ENCODE assay signal across 22 cellular contexts in the genomic region with DNA sequence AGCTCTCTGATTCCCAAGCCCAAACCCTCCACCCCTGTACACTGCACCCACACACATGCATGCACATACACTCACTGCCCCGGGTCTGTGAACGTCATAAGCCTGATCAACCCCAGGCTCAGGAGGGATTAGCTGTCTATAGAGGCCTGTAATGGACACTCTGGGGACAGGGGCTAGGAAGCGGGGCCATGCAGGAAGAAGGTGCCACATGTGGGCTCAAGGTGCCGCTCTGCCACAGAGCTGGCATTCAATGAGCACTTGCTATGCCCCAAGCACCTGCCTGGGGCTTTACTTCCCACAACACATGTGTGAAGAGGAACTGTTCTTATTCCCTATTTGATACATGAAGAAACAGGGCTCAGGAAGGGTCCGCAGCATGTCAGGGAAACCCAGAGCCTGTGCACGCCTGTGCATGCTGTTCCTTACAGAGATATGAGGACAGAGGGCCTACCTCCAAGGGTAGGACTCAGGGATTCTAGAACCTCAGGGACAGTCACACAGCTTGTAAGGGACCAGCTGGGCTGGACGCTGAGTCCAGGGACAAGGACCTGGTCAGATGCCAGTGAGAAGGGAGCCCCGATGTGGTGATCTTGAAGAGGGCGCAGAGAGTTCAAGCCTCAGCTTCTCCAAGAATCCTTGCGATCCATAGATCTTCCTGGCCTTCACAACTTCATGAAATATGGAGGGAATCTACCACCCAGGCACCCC. TPM values are rescaled to one million over a fixed set of nuclear protein-coding genes. Genes with fewer than 3 reads are reported as not detected.
DNase-seq lines count a peak whose midpoint lies in the region; ATAC-seq and TF ChIP-seq lines count a peak whose summit lies in the region.
"Had no signal": no experiment of that assay in that cellular context is flagged by ENCODE, and none has a peak within 500 bp of the region (broad histone marks: within the 10 kb centered on the region; RNA-seq: fewer than 3 reads in every experiment).

No MANE protein-coding gene starts in this region.

- H3K9me2 ChIP-seq in PC-9 (ENCODE audit: insufficient read depth): no peaks in the 10 kb centered on the region

- BruUV-seq in PC-9 (replicated peaks; lab: Mats Ljungman, UMichigan): no TSS peak

- H3K9ac ChIP-seq in BLaER1: peak overlapping the region; percentile 57; the same call in 1 of the 2 replicates

- H3K36me3 ChIP-seq in BLaER1 (peaks cover 34% of the 10 kb centered on the region), PC-9 (ENCODE audit: low read depth) (no peaks in the 10 kb centered on the region), sigmoid colon (no peaks in the 10 kb centered on the region), MG63 (no peaks in the 10 kb centered on the region)
- H3K36me3 ChIP-seq: ascending aorta, pancreas had no signal

- no peak overlapping the region for H3K4me3 ChIP-seq in BLaER1
- no peak overlapping the region for H3K4me3 ChIP-seq in PC-9
- H3K4me3 ChIP-seq in sigmoid colon: no peak overlapping the region
- no peak overlapping the region for H3K4me3 ChIP-seq in MG63
- H3K4me3 ChIP-seq: ascending aorta, pancreas had no signal

- H3K27ac ChIP-seq in BLaER1 (peak overlapping the region; percentile 63), PC-9 (peak overlapping the region; percentile 65; the same call in 1 of the 2 replicates), layer of hippocampus (ENCODE audit: low read depth, low read length) (peak overlapping the region; percentile 6), sigmoid colon (no peak overlapping the region)
- H3K27ac ChIP-seq: ascending aorta, foreskin keratinocyte had no signal

- peaks cover 89% of the 10 kb centered on the region for H3K4me1 ChIP-seq in BLaER1
- H3K4me1 ChIP-seq in PC-9 (replicated peaks; ENCODE audit: insufficient read depth): peaks cover 59% of the 10 kb centered on the region
- H3K4me1 ChIP-seq in sigmoid colon: peaks cover 0 to 50% (median 37%) of the 10 kb centered on the region in 4 donors

- H3K79me2 ChIP-seq in PC-9 (ENCODE audit: low read depth): peaks cover 94% of the 10 kb centered on the region

- DNase-seq in PC-9 (no peak), sigmoid colon (peak; percentile 38), MG63 (no peak), DMS79 treated with DMSO at 0.1 percent for 48 hours (lab: John Stamatoyannopoulos, UW) (no peak), RPMI8226 (no peak), Right ventricle myocardium inferior (ENCODE audit: missing footprints) (no peak)
- DNase-seq: activated CD4-positive, alpha-beta T cell treated with anti-CD3 and anti-CD28 coated beads, Interleukin-2, amount 50 U/mL, for 4 hours; activated naive CD4-positive, alpha-beta T cell; CD4-positive, alpha-beta memory T cell; cerebellar nuclear complex; DMS79; erythroblast; foreskin keratinocyte; hippocampal formation; NCI-H2171 treated with DMSO at 0.1 percent for 48 hours; NCI-H526 treated with DMSO at 0.1 percent for 48 hours; small intestine; stimulated activated CD4-positive, alpha-beta T cell treated with anti-CD3 and anti-CD28 coated beads, Interleukin-4, amount 100 ng/mL, for 24 hours had no signal

- H3K27me3 ChIP-seq in BLaER1: no peaks in the 10 kb centered on the region
- no peaks in the 10 kb centered on the region for H3K27me3 ChIP-seq in PC-9 (ENCODE audit: insufficient read depth, low read depth)
- no peaks in the 10 kb centered on the region for H3K27me3 ChIP-seq in layer of hippocampus (ENCODE audit: control insufficient read depth, insufficient read depth, low read length)
- H3K27me3 ChIP-seq in sigmoid colon: no peaks in the 10 kb centered on the region
- H3K27me3 ChIP-seq in MG63: no peaks in the 10 kb centered on the region
- H3K27me3 ChIP-seq: ascending aorta, foreskin keratinocyte, pancreas had no signal

- no peak for TF ChIP-seq POLR2A in sigmoid colon (IDR thresholded peaks at IDR 0.05)

- H3K4me2 ChIP-seq in BLaER1 (peak overlapping the region; percentile 100), PC-9 (peak overlapping the region; percentile 69)

- intact Hi-C loops in PC-9 (cut with micrococcal nuclease; ENCODE audit: unreplicated experiment) (no loop called here), sigmoid colon (cut with DNase I) (no loop called here), Right ventricle myocardium inferior (cut with DNase I) (loop anchor here (10.0 kb wide), 1 partner anchor 193 kb away; a partner anchor contains a TSS)

- TF ChIP-seq CTCF in PC-9 (conservative IDR thresholded peaks at IDR 0.05): no peak
- no peak for TF ChIP-seq CTCF in sigmoid colon (IDR thresholded peaks at IDR 0.05)

- no peak for ATAC-seq in Right ventricle myocardium inferior
- ATAC-seq: foreskin keratinocyte, pancreas had no signal

- TF ChIP-seq EP300 in sigmoid colon (IDR thresholded peaks at IDR 0.05): no peak

- WGBS in sigmoid colon, 2 donors: 85 to 91% methylated on average over 10 of the region's 10 CpGs

- H2AFZ ChIP-seq in PC-9: no peak overlapping the region

- peaks cover 85% of the 10 kb centered on the region for H4K20me1 ChIP-seq in BLaER1
- H4K20me1 ChIP-seq in PC-9 (ENCODE audit: insufficient read depth): 0 out of 2 replicates have a peak, but pooled peaks cover 6% of the 10 kb centered on the region

- CTCF ChIA-PET in PC-9 (lab: Charles Lee): no interaction called here

- POLR2A ChIA-PET in PC-9 (lab: Charles Lee; ENCODE audit: unreplicated experiment): no interaction called here

- peaks cover 22% of the 10 kb centered on the region for H3F3A ChIP-seq in PC-9 (ENCODE audit: insufficient read depth, low read depth)

- H3K9me3 ChIP-seq in BLaER1: no peaks in the 10 kb centered on the region
- H3K9me3 ChIP-seq in PC-9 (ENCODE audit: insufficient read depth, low read depth): no peaks in the 10 kb centered on the region
- no peaks in the 10 kb centered on the region for H3K9me3 ChIP-seq in sigmoid colon
- no peaks in the 10 kb centered on the region for H3K9me3 ChIP-seq in MG63
- H3K9me3 ChIP-seq: ascending aorta, pancreas had no signal

RNA-seq across cellular contexts. Expression of a gene that starts 5.0 kb away (rescaled TPM):
- total RNA-seq in PC-9 (2021) (87.5 and 95.6 TPM in 2 replicates), sigmoid colon (10 to 100 TPM; 36.1 to 57.9 (median 43.2) TPM), Right ventricle myocardium inferior (17.9 TPM)
- 10 to 100 TPM; 20.3 to 52.9 (median 34.8) TPM for polyA plus RNA-seq in sigmoid colon
- total RNA-seq in MG63 (2014; rRNA removed; shearing (Covaris generic); ENCODE audit: low replicate concordance): 33.7 and 50.8 TPM in 2 replicates

Comparison
In these comparisons a context has a peak if more than half of its experiments do, and no peak if none do; other contexts are left out.
1. H3K27ac ChIP-seq: peak in BLaER1 (single experiment), PC-9 (single experiment) and layer of hippocampus (single experiment); none in sigmoid colon (0 of 4).